19 cellular contexts compared by ENCODE assay signal in genomic region chr4:22635692-22636091, GRCh38. TPM values are rescaled to one million over a fixed set of nuclear protein-coding genes. Genes with fewer than 3 reads are reported as not detected.
"Had no signal": no experiment of that assay in that cellular context is flagged by ENCODE, and none has a peak within 500 bp of the region (broad histone marks: within the 10 kb centered on the region; RNA-seq: fewer than 3 reads in every experiment).

No MANE protein-coding gene starts in this region.

- DNase-seq: activated CD4-positive, alpha-beta T cell treated with anti-CD3 and anti-CD28 coated beads, Interleukin-2, amount 10 ng/mL, durations not matched to agents 7 days and 5 days; activated CD8-positive, alpha-beta memory T cell treated with anti-CD3 and anti-CD28 coated beads, Interleukin-2, amount 50 U/mL, for 48 hours; activated gamma-delta T cell; activated T-cell treated with anti-CD3 and anti-CD28 coated beads, Interleukin-2, amount 50 U/mL, for 72 hours; caudate nucleus; left ventricle myocardium superior; natural killer cell; small intestine; stimulated activated CD4-positive, alpha-beta T cell treated with anti-CD3 and anti-CD28 coated beads, Interleukin-4, amount 100 ng/mL, for 24 hours; stimulated activated naive CD4-positive, alpha-beta T cell; substantia nigra; uterus had no signal

- H3K4me1 ChIP-seq: esophagus muscularis mucosa, right atrium auricular region, tibial nerve, uterus had no signal

- H3K4me3 Mint-ChIP-seq: activated CD4-positive, alpha-beta T cell treated with anti-CD3 and anti-CD28 coated beads, Interleukin-2, amount 10 ng/mL, durations not matched to agents 7 days and 5 days; activated T-cell treated with anti-CD3 and anti-CD28 coated beads, Interleukin-2, amount 50 U/mL, for 72 hours; memory B cell; natural killer cell had no signal

- H3K27ac Mint-ChIP-seq: activated CD4-positive, alpha-beta T cell treated with anti-CD3 and anti-CD28 coated beads, Interleukin-2, amount 10 ng/mL, durations not matched to agents 7 days and 5 days; activated naive CD4-positive, alpha-beta T cell treated with anti-CD3 and anti-CD28 coated beads, Interleukin-2, amount 50 U/mL, for 72 hours; activated T-cell treated with anti-CD3 and anti-CD28 coated beads, Interleukin-2, amount 50 U/mL, for 72 hours; memory B cell; natural killer cell had no signal

- H3K36me3 Mint-ChIP-seq: memory B cell had no signal

- H3K27me3 Mint-ChIP-seq: activated CD4-positive, alpha-beta T cell treated with anti-CD3 and anti-CD28 coated beads, Interleukin-2, amount 10 ng/mL, durations not matched to agents 7 days and 5 days; memory B cell had no signal

- ATAC-seq: activated naive CD4-positive, alpha-beta T cell treated with anti-CD3 and anti-CD28 coated beads, Interleukin-2, amount 50 U/mL, for 72 hours; activated T-cell treated with anti-CD3 and anti-CD28 coated beads, Interleukin-2, amount 50 U/mL, for 72 hours; left ventricle myocardium superior; natural killer cell had no signal

- H3K9me3 ChIP-seq: uterus had no signal

- H3K27ac ChIP-seq: esophagus muscularis mucosa, hepatocyte, right atrium auricular region, tibial nerve, uterus had no signal

- H3K27me3 ChIP-seq: hepatocyte, right atrium auricular region, tibial nerve, uterus had no signal

- H3K4me3 ChIP-seq: esophagus muscularis mucosa, hepatocyte, right atrium auricular region, tibial nerve, uterus had no signal

- H3K36me3 ChIP-seq: esophagus muscularis mucosa, right atrium auricular region, tibial nerve, uterus had no signal

- H3K4me1 Mint-ChIP-seq: activated CD4-positive, alpha-beta T cell treated with anti-CD3 and anti-CD28 coated beads, Interleukin-2, amount 10 ng/mL, durations not matched to agents 7 days and 5 days; memory B cell; natural killer cell had no signal

RNA-seq across cellular contexts. Expression of gene GBA3, which starts 57.0 kb away (rescaled TPM):
- total RNA-seq: activated CD4-positive, alpha-beta T cell treated with anti-CD3 and anti-CD28 coated beads, Interleukin-2, amount 10 ng/mL, durations not matched to agents 7 days and 5 days; activated naive CD4-positive, alpha-beta T cell treated with anti-CD3 and anti-CD28 coated beads, Interleukin-2, amount 50 U/mL, for 72 hours; activated T-cell treated with anti-CD3 and anti-CD28 coated beads, Interleukin-2, amount 50 U/mL, for 72 hours; esophagus muscularis mucosa; kidney epithelial cell; left ventricle myocardium superior; natural killer cell; right atrium auricular region; tibial nerve had no signal
